23 cellular contexts compared by ENCODE assay signal in the genomic region with DNA sequence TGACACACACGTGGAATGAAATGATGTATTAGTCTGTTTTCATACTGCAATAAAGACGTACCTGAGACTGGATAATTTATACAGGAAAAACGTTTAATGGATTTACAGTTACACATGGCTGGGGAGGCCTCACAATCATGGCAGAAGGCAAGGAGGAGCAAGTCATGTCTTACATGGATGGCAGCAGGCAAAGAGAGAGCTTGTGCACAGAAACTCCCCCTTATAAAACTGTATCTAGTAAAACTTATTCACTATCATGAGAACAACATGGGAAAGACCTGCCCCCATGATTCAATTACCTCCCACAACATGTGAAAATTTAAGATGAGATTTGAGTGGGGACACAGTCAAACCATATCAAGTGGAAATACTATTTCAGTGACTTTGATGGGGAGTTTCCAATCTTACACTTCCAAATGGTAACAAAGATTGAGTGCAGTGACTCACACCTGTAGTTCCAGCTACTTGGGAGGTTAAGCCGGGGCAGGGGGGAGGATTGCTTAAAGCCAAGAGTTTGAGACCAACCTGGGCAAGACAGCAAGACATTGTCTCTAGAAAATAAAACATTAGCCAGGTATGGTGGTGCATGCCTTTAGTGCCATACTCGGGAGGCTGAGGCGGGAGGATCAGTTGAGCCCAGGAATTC. TPM values are rescaled to one million over a fixed set of nuclear protein-coding genes. Genes with fewer than 3 reads are reported as not detected.
"Had no signal": no experiment of that assay in that cellular context is flagged by ENCODE, and none has a peak within 500 bp of the region (broad histone marks: within the 10 kb centered on the region; RNA-seq: fewer than 3 reads in every experiment).

No MANE protein-coding gene starts in this region.

- ATAC-seq: activated CD8-positive, alpha-beta memory T cell treated with anti-CD3 and anti-CD28 coated beads, Interleukin-2, amount 10 ng/mL, durations not matched to agents 7 days and 5 days; left cardiac atrium had no signal

- DNase-seq: activated CD8-positive, alpha-beta memory T cell treated with anti-CD3 and anti-CD28 coated beads, Interleukin-2, amount 10 ng/mL, durations not matched to agents 7 days and 5 days; activated gamma-delta T cell treated with Interleukin-2 at 50 U/mL for 16 hours; activated T-cell treated with anti-CD3 and anti-CD28 coated beads for 4 hours; dorsolateral prefrontal cortex; esophagus squamous epithelium; heart left ventricle; islet precursor cell; left cardiac atrium; mesenchymal stem cell; SIG-M5; SK-N-SH; stimulated activated CD4-positive, alpha-beta T cell treated with anti-CD3 and anti-CD28 coated beads, Interleukin-4, amount 100 ng/mL, for 24 hours; stomach; transverse colon had no signal

- H3K27ac Mint-ChIP-seq: activated CD8-positive, alpha-beta memory T cell treated with anti-CD3 and anti-CD28 coated beads, Interleukin-2, amount 10 ng/mL, durations not matched to agents 7 days and 5 days; neural progenitor cell; T-helper 2 cell treated with Interferon-gamma antibody and Interleukin-4, amounts not matched to agents 5 μg/mL and 100 μg/mL, for 36 hours had no signal

- H3K36me3 Mint-ChIP-seq: neural progenitor cell had no signal

- H3K9me3 ChIP-seq: esophagus squamous epithelium, prostate gland, SK-N-SH, suprapubic skin, transverse colon had no signal

- H3K4me1 ChIP-seq: esophagus squamous epithelium, neural progenitor cell, prostate gland, right atrium auricular region, stomach, suprapubic skin, transverse colon had no signal

- H3K4me3 Mint-ChIP-seq: activated CD8-positive, alpha-beta memory T cell treated with anti-CD3 and anti-CD28 coated beads, Interleukin-2, amount 10 ng/mL, durations not matched to agents 7 days and 5 days; central memory CD8-positive, alpha-beta T cell; neural progenitor cell; T-helper 2 cell treated with Interferon-gamma antibody and Interleukin-4, amounts not matched to agents 5 μg/mL and 100 μg/mL, for 36 hours had no signal

- H3K4me1 Mint-ChIP-seq: neural progenitor cell had no signal

- H3K27me3 ChIP-seq: dorsolateral prefrontal cortex, heart left ventricle, neural progenitor cell, right atrium auricular region, stomach, suprapubic skin, transverse colon had no signal

- H3K27ac ChIP-seq: dorsolateral prefrontal cortex, esophagus squamous epithelium, heart left ventricle, neural progenitor cell, prostate gland, right atrium auricular region, stomach, suprapubic skin, transverse colon, VCaP had no signal

RNA-seq across cellular contexts. Expression of a gene that starts 8.2 kb away (rescaled TPM):
- total RNA-seq: astrocyte, osteoblast had no signal
- polyA plus RNA-seq: SK-N-SH had no signal
